22 cellular contexts compared by ENCODE assay signal in the genomic region with DNA sequence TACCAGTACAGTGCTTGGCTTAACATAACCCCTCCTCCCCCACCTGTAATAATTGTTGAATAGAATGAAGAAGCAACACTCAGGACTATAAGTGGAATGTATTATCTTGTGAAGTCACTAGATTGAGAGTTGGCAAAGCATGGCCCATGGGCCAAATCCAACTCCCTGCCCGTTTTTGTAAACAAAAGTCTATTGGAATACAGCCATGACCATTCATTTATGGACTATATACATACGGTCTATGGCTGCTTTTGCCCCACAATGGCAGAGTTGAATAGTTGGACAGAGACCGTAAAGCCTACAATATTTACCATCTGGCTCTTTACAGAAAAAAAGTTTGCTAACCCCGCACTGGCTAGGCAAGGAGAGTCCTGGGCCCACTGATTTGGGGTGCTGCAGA. TPM values are rescaled to one million over a fixed set of nuclear protein-coding genes. Genes with fewer than 3 reads are reported as not detected.
"Had no signal": no experiment of that assay in that cellular context is flagged by ENCODE, and none has a peak within 500 bp of the region (broad histone marks: within the 10 kb centered on the region; RNA-seq: fewer than 3 reads in every experiment).

No MANE protein-coding gene starts in this region.

- H3K4me3 ChIP-seq: MG63 had no signal

- H3K27ac Mint-ChIP-seq: T-cell had no signal

- H3K36me3 ChIP-seq: MG63 had no signal

- H3K9me3 ChIP-seq: MG63, SK-N-SH had no signal

- H3K4me1 Mint-ChIP-seq: T-cell had no signal

- H3K27ac ChIP-seq: RWPE1 had no signal

- H3K4me3 Mint-ChIP-seq: T-cell had no signal

- H3K27me3 ChIP-seq: MG63 had no signal

- DNase-seq: KBM-7, MG63, NCI-H1436, NCI-H187, NCI-H2029, NCI-H2081 treated with DMSO at 0.1 percent for 48 hours, NCI-H2171, NCI-H226, NCI-H510A, NCI-H526, NCI-H82, PC-3, SHP77, SK-N-SH, SW 1271, T-cell had no signal

- ATAC-seq: Panc1, PC-3, T-cell had no signal

- H3K27me3 Mint-ChIP-seq: T-cell had no signal

- H3K9ac ChIP-seq: SK-N-SH had no signal

- H3K9me3 Mint-ChIP-seq: T-cell had no signal

RNA-seq across cellular contexts. Expression of gene NPVF, which starts 55.1 kb away (rescaled TPM):
- total RNA-seq: HT-29, LHCN-M2, OCI-LY7, PC-3, SK-MEL-5, T-cell had no signal
